Comparison of ENCODE assay signal across 23 cellular contexts in the genomic region with DNA sequence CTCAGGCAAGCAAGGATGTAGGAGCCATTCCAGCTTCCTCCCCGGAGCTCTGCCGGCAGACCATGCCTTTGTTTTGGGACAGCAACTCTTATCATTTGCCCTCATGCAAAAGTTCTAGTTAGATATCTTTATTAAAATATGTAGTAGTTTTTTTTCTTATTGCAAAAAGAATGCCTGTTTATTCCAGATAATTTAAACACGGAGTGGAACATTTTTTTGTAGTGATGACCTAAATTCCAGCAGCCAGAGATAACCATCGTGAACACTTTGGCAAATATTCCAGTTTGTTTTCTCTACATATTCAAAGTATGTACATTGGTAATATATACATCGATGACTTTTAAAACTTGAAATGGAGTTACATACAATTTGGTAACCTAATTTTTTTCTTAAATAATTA. TPM values are rescaled to one million over a fixed set of nuclear protein-coding genes. Genes with fewer than 3 reads are reported as not detected.
DNase-seq lines count a peak whose midpoint lies in the region; TF ChIP-seq lines count a peak whose summit lies in the region.
"Had no signal": no experiment of that assay in that cellular context is flagged by ENCODE, and none has a peak within 500 bp of the region (broad histone marks: within the 10 kb centered on the region; RNA-seq: fewer than 3 reads in every experiment).

No MANE protein-coding gene starts in this region.

- CTCF ChIA-PET in OCI-LY7 (lab: Charles Lee; ENCODE audit: unreplicated experiment): interaction anchor here (1.7 kb wide), 1 partner anchor 9 kb away, joined by 9 read pairs; no protein-coding TSS in a partner anchor

- H3K9me2 ChIP-seq in OCI-LY7 (ENCODE audit: insufficient read depth, low read length): no peaks in the 10 kb centered on the region

- H3K4me1 Mint-ChIP-seq in type B pancreatic cell (ENCODE audit: unreplicated experiment): peaks cover 1% of the 10 kb centered on the region

- H3K9me3 Mint-ChIP-seq in type B pancreatic cell: no peaks in the 10 kb centered on the region
- H3K9me3 Mint-ChIP-seq: CD8-positive, alpha-beta T cell had no signal

- H3K27me3 Mint-ChIP-seq in type B pancreatic cell: no peaks in the 10 kb centered on the region

- no peaks in the 10 kb centered on the region for H3K27me3 ChIP-seq in uterus
- H3K27me3 ChIP-seq: BLaER1 treated with 17β-estradiol and CSF1 and Interleukin-3, amounts not matched to agents 10 nM and 100 nM had no signal

- no peak overlapping the region for H2AFZ ChIP-seq in OCI-LY7 (ENCODE audit: low read length)

- peak overlapping the region; percentile 82 for H3K27ac ChIP-seq in OCI-LY7 (ENCODE audit: low read depth, low read length, poor library complexity, severe bottlenecking)
- H3K27ac ChIP-seq in uterus: peak overlapping the region in 1 of 2 donors; percentile 41
- H3K27ac ChIP-seq: BLaER1 treated with 17β-estradiol and CSF1 and Interleukin-3, amounts not matched to agents 10 nM and 100 nM; HL-60; KMS-11 had no signal

- TF ChIP-seq CTCF in OCI-LY7 (conservative IDR thresholded peaks at IDR 0.05; ENCODE audit: low read length): no peak
- TF ChIP-seq CTCF in choroid plexus epithelial cell (conservative IDR thresholded peaks at IDR 0.05; ENCODE audit: low read depth, low read length): no peak
- no peak for TF ChIP-seq CTCF in type B pancreatic cell (conservative IDR thresholded peaks at IDR 0.05)
- no peak for TF ChIP-seq CTCF in uterus (IDR thresholded peaks at IDR 0.05)

- H3K79me2 ChIP-seq in OCI-LY7 (ENCODE audit: insufficient read depth, low read depth, low read length): no peaks in the 10 kb centered on the region

- H3K4me3 ChIP-seq in OCI-LY7 (ENCODE audit: low read depth, low read length, poor library complexity, severe bottlenecking) (no peak overlapping the region), choroid plexus epithelial cell (ENCODE audit: low read depth, low read length) (no peak overlapping the region), uterus (no peak overlapping the region)
- H3K4me3 ChIP-seq: BLaER1 treated with 17β-estradiol and CSF1 and Interleukin-3, amounts not matched to agents 10 nM and 100 nM had no signal

- H3K4me3 Mint-ChIP-seq in type B pancreatic cell: no peak overlapping the region
- H3K4me3 Mint-ChIP-seq: CD8-positive, alpha-beta T cell had no signal

- H3K36me3 ChIP-seq in OCI-LY7 (ENCODE audit: insufficient read depth, low read length) (no peaks in the 10 kb centered on the region; the same call in 1 of the 2 replicates), uterus (no peaks in the 10 kb centered on the region)

- peaks cover 16% of the 10 kb centered on the region for H3K36me3 Mint-ChIP-seq in type B pancreatic cell
- H3K36me3 Mint-ChIP-seq: CD8-positive, alpha-beta T cell had no signal

- H3K27ac Mint-ChIP-seq in type B pancreatic cell: peak overlapping the region; percentile 37
- H3K27ac Mint-ChIP-seq: CD8-positive, alpha-beta T cell had no signal

- POLR2A ChIA-PET in OCI-LY7 (lab: Charles Lee): interaction anchor here (0.8 to 2.9 kb wide), 6 partner anchors 10 to 93 kb away, joined by 3 to 44 read pairs (median 6); no protein-coding TSS in a partner anchor

- no peak for TF ChIP-seq POLR2A in uterus (IDR thresholded peaks at IDR 0.05)

- no peak overlapping the region for H3K4me2 ChIP-seq in OCI-LY7 (ENCODE audit: low read length)
- H3K4me2 ChIP-seq: KMS-11 had no signal

- intact Hi-C loops in OCI-LY7 (cut with micrococcal nuclease; ENCODE audit: unreplicated experiment) (loop anchor here (5.0 kb wide), 1 partner anchor 78 kb away; no protein-coding TSS in a partner anchor), uterus (cut with DNase I; ENCODE audit: low total_unique reads) (no loop called here)

- H3K4me1 ChIP-seq in OCI-LY7 (ENCODE audit: insufficient read depth, low read length, poor library complexity, severe bottlenecking): peaks cover 60% of the 10 kb centered on the region
- no peaks in the 10 kb centered on the region for H3K4me1 ChIP-seq in uterus

- BruUV-seq in OCI-LY7 (replicated peaks; lab: Mats Ljungman, UMichigan): no TSS peak

- H4K20me1 ChIP-seq in OCI-LY7 (ENCODE audit: insufficient read depth, low read length): no peaks in the 10 kb centered on the region
- H4K20me1 ChIP-seq: BLaER1 treated with 17β-estradiol and CSF1 and Interleukin-3, amounts not matched to agents 10 nM and 100 nM had no signal

- no peaks in the 10 kb centered on the region for H3K9me3 ChIP-seq in OCI-LY7 (ENCODE audit: low read length)
- no peaks in the 10 kb centered on the region for H3K9me3 ChIP-seq in uterus

- no peak for DNase-seq in OCI-LY7 (ENCODE audit: low spot score)
- peak; percentile 39 for DNase-seq in choroid plexus epithelial cell (ENCODE audit: low read depth)
- peak; percentile 65 for DNase-seq in iris pigment epithelial cell (ENCODE audit: low read depth)
- DNase-seq in type B pancreatic cell (ENCODE audit: extremely low spot score, unreplicated experiment): no peak
- no peak for DNase-seq in activated naive CD4-positive, alpha-beta T cell (lab: John Stamatoyannopoulos, UW)
- DNase-seq in uterus: no peak
- no peak for DNase-seq in NCI-H2227 treated with DMSO at 0.1 percent for 48 hours (lab: John Stamatoyannopoulos, UW)
- DNase-seq in mesenteric fat pad (ENCODE audit: low spot score): no peak
- DNase-seq: ACHN; CD8-positive, alpha-beta T cell; DMS153; GDM1; H7; NCI-H1105; NCI-H146; NCI-H2029; NCI-H226; NCI-H510A treated with DMSO at 0.1 percent for 48 hours; NCI-H774; NK-92 treated with Interleukin-12 subunit alpha and Interleukin-12 subunit beta, amount 100 ng/mL, for 24 hours had no signal

RNA-seq across cellular contexts. Expression of gene CRISPLD2, which starts 54.8 kb away (rescaled TPM):
- 0.28 and 0.47 TPM in 2 replicates for total RNA-seq in OCI-LY7 (2014; rRNA removed; shearing (Covaris generic))
- total RNA-seq in OCI-LY7 (2022) (0.53 and 0.99 TPM in 2 replicates), type B pancreatic cell (ENCODE audit: low replicate concordance) (17.8 and 57.2 TPM in 2 replicates), uterus (100 to 1,000 TPM; 108 to 441 (median 190) TPM), mesenteric fat pad (256 TPM)

Comparison
In these comparisons a context has a peak if more than half of its experiments do, and no peak if none do; other contexts are left out.
1. DNase-seq: peak in choroid plexus epithelial cell (single experiment) and iris pigment epithelial cell (single experiment); none in OCI-LY7 (single experiment), type B pancreatic cell (single experiment), activated naive CD4-positive, alpha-beta T cell (0 of 4), uterus (0 of 2), NCI-H2227 treated with DMSO at 0.1 percent for 48 hours (single experiment) and mesenteric fat pad (single experiment).